26 cellular contexts compared by ENCODE assay signal in genomic region chr4:112978691-112979472, GRCh38.
A peak's percentile ranks its signal among the peaks of the same experiment; 100 is the strongest.
DNase-seq lines count a peak whose midpoint lies in the region; ATAC-seq and TF ChIP-seq lines count a peak whose summit lies in the region.
"Had no signal": no experiment of that assay in that cellular context is flagged by ENCODE, and none has a peak within 500 bp of the region (broad histone marks: within the 10 kb centered on the region; RNA-seq: fewer than 3 reads in every experiment).

No MANE protein-coding gene starts in this region.

- H3K4me1 ChIP-seq in gastrocnemius medialis, result no peaks in the 10 kb centered on the region
- H3K4me1 ChIP-seq: body of pancreas, right lobe of liver, vagina had no signal

- H3K27ac ChIP-seq in gastrocnemius medialis, result no peak overlapping the region
- H3K27ac ChIP-seq: body of pancreas, esophagus muscularis mucosa, neutrophil, right lobe of liver, SK-N-MC, vagina had no signal

- intact Hi-C loops in gastrocnemius medialis (cut with DNase I; ENCODE audit: low total_unique reads), result no loop called here

- H3K4me3 ChIP-seq in choroid plexus epithelial cell (ENCODE audit: low read depth, low read length) (no peak overlapping the region), gastrocnemius medialis (no peak overlapping the region)
- H3K4me3 ChIP-seq: body of pancreas, esophagus muscularis mucosa, right lobe of liver, SK-N-MC, vagina had no signal

- TF ChIP-seq CTCF in choroid plexus epithelial cell (conservative IDR thresholded peaks at IDR 0.05; ENCODE audit: low read depth, low read length) (no peak), gastrocnemius medialis (IDR thresholded peaks at IDR 0.05 in 4 of 5, conservative IDR thresholded peaks at IDR 0.05 in 1 of 5) (no peak)

- DNase-seq in AG08395 (ENCODE audit: low spot score), result peak; percentile 7
- DNase-seq in HT1080 (ENCODE audit: low read depth), result peak; percentile 76
- DNase-seq in choroid plexus epithelial cell (ENCODE audit: low read depth), result peak; percentile 18
- peak; percentile 65 for DNase-seq in kidney tubule cell (ENCODE audit: low spot score)
- no peak for DNase-seq in gastrocnemius medialis
- DNase-seq in cortex of kidney (lab: John Stamatoyannopoulos, UW), result no peak
- no peak for DNase-seq in T-helper 1 cell
- DNase-seq: ACHN; activated CD4-positive, alpha-beta T cell treated with anti-CD3 and anti-CD28 coated beads, Interleukin-2, amount 10 ng/mL, durations not matched to agents 7 days and 5 days; activated naive CD4-positive, alpha-beta T cell treated with anti-CD3 and anti-CD28 coated beads for 36 hours; activated T-cell treated with anti-CD3 and anti-CD28 coated beads for 4 hours; body of pancreas; CD8-positive, alpha-beta memory T cell; dermis blood vessel endothelial cell; DND-41; hypothalamus; left cardiac atrium; NCI-H1092; NCI-H526 treated with DMSO at 0.1 percent for 48 hours; OCI-M1; right lobe of liver had no signal

- ATAC-seq in HG02870 (IDR thresholded peaks at IDR 0.05; ENCODE audit: unreplicated experiment) (no peak), gastrocnemius medialis (no peak)
- ATAC-seq: body of pancreas, left cardiac atrium, right lobe of liver had no signal

- H3K36me3 ChIP-seq in gastrocnemius medialis, result no peaks in the 10 kb centered on the region
- H3K36me3 ChIP-seq: esophagus muscularis mucosa, neutrophil, right lobe of liver, vagina had no signal

- TF ChIP-seq POLR2A in gastrocnemius medialis (IDR thresholded peaks at IDR 0.05), result no peak

- no peaks in the 10 kb centered on the region for H3K27me3 ChIP-seq in gastrocnemius medialis
- H3K27me3 ChIP-seq: body of pancreas, esophagus muscularis mucosa, neutrophil, right lobe of liver, vagina had no signal

- in situ Hi-C loops in gastrocnemius medialis (cut with MboI; ENCODE audit: low sequenced_read_pairs in 4 of 4), result no loop called here

- H3K9me3 ChIP-seq in gastrocnemius medialis, result no peaks in the 10 kb centered on the region
- H3K9me3 ChIP-seq: body of pancreas, esophagus muscularis mucosa, neutrophil, right lobe of liver, vagina had no signal

Comparison
In these comparisons a context has a peak if more than half of its experiments do, and no peak if none do; other contexts are left out.
1. DNase-seq: peak in AG08395 (single experiment), HT1080 (single experiment), choroid plexus epithelial cell (single experiment) and kidney tubule cell (single experiment); none in gastrocnemius medialis (0 of 2), cortex of kidney (single experiment) and T-helper 1 cell (0 of 5).